18 cellular contexts compared by ENCODE assay signal in genomic region chr1:156789621-156790318, GRCh38. TPM values are rescaled to one million over a fixed set of nuclear protein-coding genes. Genes with fewer than 3 reads are reported as not detected.
"Had no signal": no experiment of that assay in that cellular context is flagged by ENCODE, and none has a peak within 500 bp of the region (broad histone marks: within the 10 kb centered on the region; RNA-seq: fewer than 3 reads in every experiment).

No MANE protein-coding gene starts in this region.

- H3K9me3 ChIP-seq: ascending aorta, breast epithelium, pancreas, tibial nerve, uterus had no signal

- H3K9me3 Mint-ChIP-seq: activated CD8-positive, alpha-beta T cell treated with anti-CD3 and anti-CD28 coated beads for 36 hours; activated naive CD8-positive, alpha-beta T cell treated with anti-CD3 and anti-CD28 coated beads, Interleukin-2, amount 10 ng/mL, durations not matched to agents 7 days and 5 days; T-helper 1 cell treated with Interleukin-12 subunit alpha and Interleukin-12 subunit beta and Interleukin-4 antibody, amounts not matched to agents 30 μg/mL and 1 μg/mL, for 36 hours had no signal

- H3K27ac ChIP-seq: ascending aorta, breast epithelium, hepatocyte, pancreas, tibial nerve, uterus had no signal

- H3K4me3 ChIP-seq: ascending aorta, breast epithelium, hepatocyte, pancreas, tibial nerve, uterus had no signal

- H3K4me1 ChIP-seq: ascending aorta, breast epithelium, pancreas, tibial nerve, uterus had no signal

- H3K36me3 ChIP-seq: breast epithelium, uterus had no signal

- H3K4me3 Mint-ChIP-seq: activated CD8-positive, alpha-beta T cell treated with anti-CD3 and anti-CD28 coated beads for 36 hours; activated naive CD8-positive, alpha-beta T cell treated with anti-CD3 and anti-CD28 coated beads, Interleukin-2, amount 10 ng/mL, durations not matched to agents 7 days and 5 days; T-helper 1 cell treated with Interleukin-12 subunit alpha and Interleukin-12 subunit beta and Interleukin-4 antibody, amounts not matched to agents 30 μg/mL and 1 μg/mL, for 36 hours had no signal

- DNase-seq: activated CD4-positive, alpha-beta T cell treated with anti-CD3 and anti-CD28 coated beads for 4 hours; activated CD8-positive, alpha-beta T cell treated with anti-CD3 and anti-CD28 coated beads for 36 hours; activated gamma-delta T cell treated with Interleukin-2 at 50 U/mL for 16 hours; activated naive CD8-positive, alpha-beta T cell treated with anti-CD3 and anti-CD28 coated beads, Interleukin-2, amount 10 ng/mL, durations not matched to agents 7 days and 5 days; activated T-cell treated with anti-CD3 and anti-CD28 coated beads, Interleukin-2, amount 50 U/mL, for 48 hours; islet precursor cell; pancreas; stimulated activated CD4-positive, alpha-beta T cell treated with anti-CD3 and anti-CD28 coated beads, Interleukin-12 subunit alpha, Interleukin-12 subunit beta, amount 100 ng/mL, for 4 hours; stimulated activated CD4-positive, alpha-beta T cell treated with anti-CD3 and anti-CD28 coated beads, Interleukin-2, amount 100 ng/mL, for 24 hours; uterus had no signal

- H3K27me3 Mint-ChIP-seq: activated CD8-positive, alpha-beta T cell treated with anti-CD3 and anti-CD28 coated beads for 36 hours; activated naive CD8-positive, alpha-beta T cell treated with anti-CD3 and anti-CD28 coated beads, Interleukin-2, amount 10 ng/mL, durations not matched to agents 7 days and 5 days had no signal

- H3K27me3 ChIP-seq: ascending aorta, breast epithelium, hepatocyte, pancreas, tibial nerve, uterus had no signal

- ATAC-seq: activated CD8-positive, alpha-beta T cell treated with anti-CD3 and anti-CD28 coated beads for 36 hours; esophagus mucosa; pancreas had no signal

- H3K27ac Mint-ChIP-seq: activated CD8-positive, alpha-beta T cell treated with anti-CD3 and anti-CD28 coated beads for 36 hours; activated naive CD8-positive, alpha-beta T cell treated with anti-CD3 and anti-CD28 coated beads, Interleukin-2, amount 10 ng/mL, durations not matched to agents 7 days and 5 days; T-helper 1 cell treated with Interleukin-12 subunit alpha and Interleukin-12 subunit beta and Interleukin-4 antibody, amounts not matched to agents 30 μg/mL and 1 μg/mL, for 36 hours had no signal

RNA-seq across cellular contexts. Expression of gene SH2D2A, which starts 26.9 kb away (rescaled TPM):
- total RNA-seq: ascending aorta, chondrocyte, lung microvascular endothelial cell had no signal
